In the genomic region with DNA sequence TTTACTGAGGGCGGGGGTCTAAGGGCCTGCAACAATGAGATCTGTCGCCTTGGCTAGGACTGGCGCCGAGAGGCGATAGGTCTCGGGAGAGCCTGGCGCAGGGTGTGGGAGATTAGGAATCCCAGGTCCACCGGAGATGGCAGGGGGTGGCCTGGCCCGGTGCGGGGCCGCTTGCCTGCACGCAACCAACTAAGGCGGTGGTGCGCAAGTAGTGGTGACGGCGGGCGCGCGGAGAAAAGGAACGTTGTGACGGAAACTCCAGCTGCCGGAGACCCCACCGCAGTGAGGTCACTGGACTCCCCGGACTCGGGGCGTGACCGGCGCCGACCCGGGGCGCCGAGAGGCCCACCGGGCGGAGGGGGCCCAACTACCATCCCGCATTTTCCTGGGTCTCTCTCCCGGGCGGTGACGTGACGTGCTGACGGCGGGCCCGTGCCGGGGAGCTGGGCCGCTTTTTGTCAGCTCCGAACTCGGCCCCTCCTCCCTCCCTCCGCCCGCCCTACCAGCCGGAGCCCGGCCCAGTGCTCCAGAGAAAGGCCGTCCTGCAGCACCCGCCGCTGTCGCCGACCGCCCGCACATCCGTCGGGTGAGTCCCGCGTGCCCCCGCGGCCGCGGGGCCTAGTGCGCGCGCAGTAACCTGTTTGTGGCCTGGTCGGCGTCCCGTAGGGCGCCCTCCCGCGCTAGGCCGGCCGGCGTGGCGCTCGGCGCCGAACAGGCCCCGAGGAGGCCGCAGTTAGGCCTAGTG, we compare ENCODE assay signal across 9 cellular contexts. TPM values are rescaled to one million over a fixed set of nuclear protein-coding genes. Genes with fewer than 3 reads are reported as not detected.
DNase-seq lines count a peak whose midpoint lies in the region; ATAC-seq and TF ChIP-seq lines count a peak whose summit lies in the region.
"Had no signal": no experiment of that assay in that cellular context is flagged by ENCODE, and none has a peak within 500 bp of the region (broad histone marks: within the 10 kb centered on the region; RNA-seq: fewer than 3 reads in every experiment).

A gene (plus strand): TSS at position 521 of the 745 bp plus-strand sequence. CDS start 18,556 bp downstream, outside the sequence.

- no peaks in the 10 kb centered on the region for H3K27me3 ChIP-seq in spleen (replicated peaks in 1 of 7)
- H3K27me3 ChIP-seq: adrenal gland had no signal

- H3K36me3 ChIP-seq in mesodermal cell (ENCODE audit: control insufficient read depth, insufficient read depth, low read length) (peaks cover 3% of the 10 kb centered on the region), urinary bladder (ENCODE audit: insufficient read depth) (no peaks in the 10 kb centered on the region), spleen (no peaks in the 10 kb centered on the region)
- H3K36me3 ChIP-seq: adrenal gland had no signal

- intact Hi-C loops in Right ventricle myocardium superior (cut with DNase I): loop anchor here (10.0 kb wide), 1 partner anchor 80 kb away; no protein-coding TSS in a partner anchor
- intact Hi-C loops in cardiac septum (cut with DNase I): no loop called here
- intact Hi-C loops in spleen (cut with DNase I; ENCODE audit: low total_unique reads): no loop called here

- ATAC-seq in Right ventricle myocardium superior (ENCODE audit: poor library complexity): peak; percentile 82

- no peaks in the 10 kb centered on the region for H3K4me1 ChIP-seq in mesodermal cell (ENCODE audit: control insufficient read depth, insufficient read depth, low read length, poor library complexity, severe bottlenecking)
- no peaks in the 10 kb centered on the region for H3K4me1 ChIP-seq in urinary bladder (ENCODE audit: insufficient read depth)
- peaks cover 0 to 50% (median 14%) of the 10 kb centered on the region in 6 donors for H3K4me1 ChIP-seq in spleen
- H3K4me1 ChIP-seq: adrenal gland had no signal

- DNase-seq in Right ventricle myocardium superior (peak; percentile 79), cardiac septum (ENCODE audit: low spot score) (no peak), NCI-H460 (ENCODE audit: extremely low read depth, low read depth) (peak; percentile 32), amniotic epithelial cell (ENCODE audit: low read depth) (peak; percentile 37), spleen (no peak), HT-29 (ENCODE audit: low spot score) (no peak)

- no peaks in the 10 kb centered on the region for H3K9me3 ChIP-seq in mesodermal cell (ENCODE audit: control insufficient read depth, low read length)
- H3K9me3 ChIP-seq in spleen: no peaks in the 10 kb centered on the region
- H3K9me3 ChIP-seq: adrenal gland had no signal

- TF ChIP-seq CTCF in spleen (IDR thresholded peaks at IDR 0.05 in 8 of 11, conservative IDR thresholded peaks at IDR 0.05 in 3 of 11): no peak

- peak within 1 kb of the TSS; percentile 51 for H3K4me3 ChIP-seq in mesodermal cell (ENCODE audit: extremely low read depth, insufficient read depth, low read length, poor library complexity, severe bottlenecking)
- H3K4me3 ChIP-seq in urinary bladder (ENCODE audit: low read depth, low read length): peak within 1 kb of the TSS; percentile 58
- peak within 1 kb of the TSS in 4 of 8 donors; percentile 19 to 50 (median 36) for H3K4me3 ChIP-seq in spleen

- H3K27ac ChIP-seq in mesodermal cell (ENCODE audit: low read depth, low read length, severe bottlenecking): peak within 1 kb of the TSS; percentile 100
- H3K27ac ChIP-seq in urinary bladder (ENCODE audit: low read depth): peak within 1 kb of the TSS; percentile 99
- H3K27ac ChIP-seq in spleen: peak within 1 kb of the TSS in 3 of 8 donors; percentile 97 to 98 (median 98)

- TF ChIP-seq POLR2A in spleen (IDR thresholded peaks at IDR 0.05): no peak

- WGBS in mesodermal cell (ENCODE audit: insufficient coverage in 2 of 2), 2 experiments: 0 to 1% methylated on average over 10 to 23 of the region's 83 CpGs
- under 1% methylated on average over 83 of the region's 83 CpGs for WGBS in urinary bladder
- 0% methylated on average over 7 to 82 of the region's 83 CpGs; no CpG with 5 or more reads in 2 of the 5 donors for WGBS in spleen, 5 donors

RNA-seq across cellular contexts. Expression of the gene that starts here (rescaled TPM):
- 10.2 TPM for total RNA-seq in Right ventricle myocardium superior
- total RNA-seq in cardiac septum: not detected
- 11.5 and 12.9 TPM in 2 replicates for total RNA-seq in NCI-H460 (2014; rRNA removed; shearing (Covaris generic))
- 6.4 and 10.1 TPM in 2 replicates for polyA plus RNA-seq in NCI-H460 (2014; cell fraction: nucleus; rRNA removed)
- polyA plus RNA-seq in mesodermal cell (2013, experiment 1 of 2): 6.9 TPM
- 7.9 TPM for polyA plus RNA-seq in mesodermal cell (2013, experiment 2 of 2)
- not detected for total RNA-seq in urinary bladder
- 6.0 TPM for polyA plus RNA-seq in urinary bladder
- total RNA-seq in spleen: 10 to 100 TPM in 2 of 7 donors, not detected in 5; 12.7 to 13.9 TPM
- 1 to 10 TPM in 2 of 3 donors, not detected in 1; 5.0 to 5.5 TPM for polyA plus RNA-seq in spleen
- not detected in 2 replicates for total RNA-seq in HT-29 (2014; rRNA removed; shearing (Covaris generic))

Comparison
In these comparisons a context has a peak if more than half of its experiments do, and no peak if none do; other contexts are left out.
1. DNase-seq: peak in Right ventricle myocardium superior (single experiment), NCI-H460 (single experiment) and amniotic epithelial cell (single experiment); none in cardiac septum (single experiment), spleen (single experiment) and HT-29 (single experiment).